In genomic region chr2:27194538-27195354, GRCh38 we compare ENCODE assay signal across 18 cellular contexts. TPM values are rescaled to one million over a fixed set of nuclear protein-coding genes. Genes with fewer than 3 reads are reported as not detected.
A peak's percentile ranks its signal among the peaks of the same experiment; 100 is the strongest.
DNase-seq lines count a peak whose midpoint lies in the region; ATAC-seq and TF ChIP-seq lines count a peak whose summit lies in the region.
"Had no signal": no experiment of that assay in that cellular context is flagged by ENCODE, and none has a peak within 500 bp of the region (broad histone marks: within the 10 kb centered on the region; RNA-seq: fewer than 3 reads in every experiment).

No MANE protein-coding gene starts in this region.

- no peak overlapping the region for H2AFZ ChIP-seq in osteoblast (ENCODE audit: low read length)

- ATAC-seq in WTC11 = no peak
- no peak for ATAC-seq in HG02852 (IDR thresholded peaks at IDR 0.05; ENCODE audit: unreplicated experiment)
- ATAC-seq: activated T-cell treated with anti-CD3 and anti-CD28 coated beads, Interleukin-2, amount 50 U/mL, for 4 hours; left ventricle myocardium superior; natural killer cell had no signal

- TF ChIP-seq CTCF in WTC11 (IDR thresholded peaks at IDR 0.05) (no peak), osteoblast (IDR thresholded peaks at IDR 0.05; ENCODE audit: extremely low read depth, low read depth, low read length) (no peak)

- CTCF ChIA-PET in WTC11 (lab: Charles Lee) = interaction anchor here (1.1 to 1.9 kb wide), 2 partner anchors 25 to 61 kb away, joined by 3 to 6 read pairs; no protein-coding TSS in a partner anchor

- peak; percentile 55 for DNase-seq in NCI-H2107 treated with DMSO at 0.1 percent for 48 hours (lab: John Stamatoyannopoulos, UW; ENCODE audit: unreplicated experiment)
- DNase-seq in NCI-H2107 (lab: John Stamatoyannopoulos, UW) = no peak
- no peak for DNase-seq in WTC11 (ENCODE audit: low spot score)
- peak; percentile 48 for DNase-seq in osteoblast (ENCODE audit: insufficient read length, low spot score, missing footprints)
- no peak for DNase-seq in C1 segment of cervical spinal cord (lab: John Stamatoyannopoulos, UW)
- DNase-seq: activated CD4-positive, alpha-beta T cell treated with anti-CD3 and anti-CD28 coated beads, Interleukin-2, amount 10 ng/mL, durations not matched to agents 7 days and 5 days; activated T-cell treated with anti-CD3 and anti-CD28 coated beads, Interleukin-2, amount 50 U/mL, for 4 hours; adrenal gland; Caco-2; H7; left ventricle myocardium superior; MG63; natural killer cell; NCI-H446 treated with DMSO at 0.1 percent for 48 hours; T-helper 9 cell; upper lobe of left lung had no signal

- H3K4me3 Mint-ChIP-seq in WTC11 = no peak overlapping the region
- H3K4me3 Mint-ChIP-seq: activated CD4-positive, alpha-beta T cell treated with anti-CD3 and anti-CD28 coated beads, Interleukin-2, amount 10 ng/mL, durations not matched to agents 7 days and 5 days; activated T-cell treated with anti-CD3 and anti-CD28 coated beads, Interleukin-2, amount 50 U/mL, for 4 hours; natural killer cell had no signal

- H3K9me3 ChIP-seq in osteoblast (ENCODE audit: low read depth, low read length) = no peaks in the 10 kb centered on the region
- H3K9me3 ChIP-seq: adrenal gland, Caco-2, MG63, upper lobe of left lung had no signal

- peaks cover 3% of the 10 kb centered on the region; the same call in 1 of the 2 replicates for H3K36me3 Mint-ChIP-seq in WTC11
- H3K36me3 Mint-ChIP-seq: natural killer cell had no signal

- POLR2A ChIA-PET in WTC11 (lab: Charles Lee) = interaction anchor here (0.5 kb wide), 1 partner anchor 79 kb away, joined by 5 read pairs; no protein-coding TSS in a partner anchor

- H3K4me3 ChIP-seq in osteoblast (ENCODE audit: insufficient read depth, low read length) = no peak overlapping the region
- H3K4me3 ChIP-seq: adrenal gland, MG63, upper lobe of left lung had no signal

- H3K9me3 Mint-ChIP-seq in WTC11 = peaks cover 4% of the 10 kb centered on the region; the same call in 1 of the 2 replicates
- H3K9me3 Mint-ChIP-seq: activated CD4-positive, alpha-beta T cell treated with anti-CD3 and anti-CD28 coated beads, Interleukin-2, amount 10 ng/mL, durations not matched to agents 7 days and 5 days; activated T-cell treated with anti-CD3 and anti-CD28 coated beads, Interleukin-2, amount 50 U/mL, for 4 hours; natural killer cell had no signal

- no peaks in the 10 kb centered on the region for H3K27me3 Mint-ChIP-seq in WTC11 (ENCODE audit: low read depth)

- peak overlapping the region; percentile 3 for H3K4me2 ChIP-seq in osteoblast (ENCODE audit: insufficient read depth, low read length)

- H3K27ac Mint-ChIP-seq in WTC11 = no peak overlapping the region
- H3K27ac Mint-ChIP-seq: activated CD4-positive, alpha-beta T cell treated with anti-CD3 and anti-CD28 coated beads, Interleukin-2, amount 10 ng/mL, durations not matched to agents 7 days and 5 days; natural killer cell had no signal

- H3K27ac ChIP-seq in osteoblast (ENCODE audit: low read depth, low read length) = no peak overlapping the region
- H3K27ac ChIP-seq: adrenal gland, upper lobe of left lung had no signal

- H4K20me1 ChIP-seq in osteoblast (ENCODE audit: insufficient read depth, low read length) = no peaks in the 10 kb centered on the region

- H3K4me1 ChIP-seq in osteoblast (ENCODE audit: insufficient read depth, low read length) = peaks cover 3% of the 10 kb centered on the region
- H3K4me1 ChIP-seq: adrenal gland, Caco-2, upper lobe of left lung had no signal

- H3K4me1 Mint-ChIP-seq in WTC11 = no peaks in the 10 kb centered on the region
- H3K4me1 Mint-ChIP-seq: activated CD4-positive, alpha-beta T cell treated with anti-CD3 and anti-CD28 coated beads, Interleukin-2, amount 10 ng/mL, durations not matched to agents 7 days and 5 days; natural killer cell had no signal

- no peaks in the 10 kb centered on the region for H3K79me2 ChIP-seq in osteoblast (ENCODE audit: insufficient read depth, low read length)

- no peaks in the 10 kb centered on the region for H3K27me3 ChIP-seq in osteoblast (ENCODE audit: insufficient read depth, low read length)
- H3K27me3 ChIP-seq: adrenal gland, MG63, upper lobe of left lung had no signal

- no peaks in the 10 kb centered on the region for H3K36me3 ChIP-seq in osteoblast (ENCODE audit: insufficient read depth, low read length)
- H3K36me3 ChIP-seq: adrenal gland, MG63 had no signal

TF ChIP-seq in WTC11, 78 proteins besides CTCF, POLR2A, EP300 and RAD21:
- TF ChIP-seq RORB (CRISPR knock-in tag; IDR thresholded peaks at IDR 0.05) = no peak
- no peak for TF ChIP-seq NFATC4 (CRISPR knock-in tag; IDR thresholded peaks at IDR 0.05)
- peak; percentile 81 for TF ChIP-seq GABPB1 (CRISPR knock-in tag; IDR thresholded peaks at IDR 0.05)
- no peak for TF ChIP-seq TEAD4 (CRISPR knock-in tag; IDR thresholded peaks at IDR 0.05)
- no peak for TF ChIP-seq CBFB (CRISPR knock-in tag; IDR thresholded peaks at IDR 0.05; ENCODE audit: low read depth)
- no peak for TF ChIP-seq ZNF281 (CRISPR knock-in tag; IDR thresholded peaks at IDR 0.05)
- no peak for TF ChIP-seq IRF2 (CRISPR knock-in tag; IDR thresholded peaks at IDR 0.05; ENCODE audit: borderline replicate concordance, low read depth)

RNA-seq across cellular contexts. Expression of gene ATRAID, which starts 17.1 kb away (rescaled TPM):
- total RNA-seq in WTC11 (2021) (97.2 to 115 TPM (median 109 TPM) in 3 replicates), osteoblast (187 and 198 TPM in 2 replicates)

RNA-seq across cellular contexts. Expression of gene SLC5A6, which starts 17.3 kb away (rescaled TPM):
- 80.8 to 111 TPM (median 86.4 TPM) in 3 replicates for total RNA-seq in WTC11 (2021)
- total RNA-seq in osteoblast = 14.1 TPM in 2 replicates

RNA-seq across cellular contexts. Expression of gene CAD, which starts 22.4 kb away (rescaled TPM):
- total RNA-seq in WTC11 (2021) (145 to 178 TPM (median 150 TPM) in 3 replicates), osteoblast (28.6 and 30.8 TPM in 2 replicates)

RNA-seq across cellular contexts. Expression of gene TCF23, which starts 45.9 kb away (rescaled TPM):
- total RNA-seq in WTC11 (2021) (0.05 to 0.14 TPM (median 0.13 TPM) in 3 replicates), osteoblast (not detected in 2 replicates)
- total RNA-seq: activated CD4-positive, alpha-beta T cell treated with anti-CD3 and anti-CD28 coated beads, Interleukin-2, amount 10 ng/mL, durations not matched to agents 7 days and 5 days; activated T-cell treated with anti-CD3 and anti-CD28 coated beads, Interleukin-2, amount 50 U/mL, for 4 hours; Caco-2; chondrocyte; H7; natural killer cell had no signal

RNA-seq across cellular contexts. Expression of gene PRR30, which starts 55.5 kb away (rescaled TPM):
- total RNA-seq in WTC11 (2021) = not detected in 3 replicates
- total RNA-seq in osteoblast = not detected in 2 replicates
- total RNA-seq: activated CD4-positive, alpha-beta T cell treated with anti-CD3 and anti-CD28 coated beads, Interleukin-2, amount 10 ng/mL, durations not matched to agents 7 days and 5 days; activated T-cell treated with anti-CD3 and anti-CD28 coated beads, Interleukin-2, amount 50 U/mL, for 4 hours; adrenal gland; Caco-2; chondrocyte; H7; left ventricle myocardium superior; natural killer cell; upper lobe of left lung had no signal

Comparison
In these comparisons a context has a peak if more than half of its experiments do, and no peak if none do; other contexts are left out.
1. DNase-seq: peak in NCI-H2107 treated with DMSO at 0.1 percent for 48 hours (single experiment) and osteoblast (single experiment); none in NCI-H2107 (single experiment), WTC11 (single experiment) and C1 segment of cervical spinal cord (0 of 14).